Comparison of ENCODE assay signal across 25 cellular contexts in the genomic region with DNA sequence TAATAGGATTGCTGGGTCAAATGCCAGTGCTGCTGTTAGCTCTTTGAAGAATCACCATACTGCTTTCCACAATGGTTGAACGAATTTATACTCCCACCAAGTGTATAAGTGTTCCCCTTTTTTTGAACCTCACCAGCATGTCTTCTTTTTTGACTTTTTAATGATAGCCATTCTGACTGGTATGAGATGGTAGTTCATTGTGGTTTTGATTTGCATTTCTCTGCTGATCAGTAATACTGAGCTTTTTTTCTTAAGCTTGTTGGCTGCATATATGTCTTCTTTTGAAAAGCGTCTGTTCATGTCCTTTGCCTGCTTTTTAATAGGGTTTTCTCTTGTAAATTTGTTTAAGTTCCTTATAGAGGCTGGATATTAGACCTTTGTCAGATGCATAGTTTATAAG.
"Had no signal": no experiment of that assay in that cellular context is flagged by ENCODE, and none has a peak within 500 bp of the region (broad histone marks: within the 10 kb centered on the region; RNA-seq: fewer than 3 reads in every experiment).

No MANE protein-coding gene starts in this region.

- DNase-seq: colonic mucosa; dermis blood vessel endothelial cell; effector memory CD4-positive, alpha-beta T cell; foreskin melanocyte; glutamatergic neuron; heart right ventricle; hippocampal formation; left cardiac atrium; left lung; mesenchymal stem cell; mucosa of descending colon; naive thymus-derived CD8-positive, alpha-beta T cell; occipital lobe; ovary; posterior cingulate gyrus; psoas muscle; right cardiac atrium; sigmoid colon; stimulated activated CD4-positive, alpha-beta T cell treated with anti-CD3 and anti-CD28 coated beads, Interleukin-2, amount 100 ng/mL, for 24 hours; stimulated activated CD4-positive, alpha-beta T cell treated with anti-CD3 and anti-CD28 coated beads, Interleukin-4, amount 100 ng/mL, for 24 hours; stimulated activated naive CD8-positive, alpha-beta T cell treated with anti-CD3 and anti-CD28 coated beads, Interleukin-15, Interleukin-2, amounts not matched to agents 100 U/mL and 50 U/mL, for 24 hours; substantia nigra; upper lobe of left lung had no signal

- ATAC-seq: heart right ventricle; left cardiac atrium; left lung; mucosa of descending colon; naive thymus-derived CD8-positive, alpha-beta T cell; psoas muscle; right cardiac atrium; stimulated activated effector memory CD8-positive, alpha-beta T cell treated with anti-CD3 and anti-CD28 coated beads, Interleukin-12 subunit alpha, Interleukin-12 subunit beta, amount 100 ng/mL, for 72 hours; stimulated activated naive CD8-positive, alpha-beta T cell treated with anti-CD3 and anti-CD28 coated beads, Interleukin-15, Interleukin-2, amounts not matched to agents 100 U/mL and 50 U/mL, for 24 hours had no signal

- H3K4me3 Mint-ChIP-seq: mesothelial cell of epicardium; naive thymus-derived CD8-positive, alpha-beta T cell; stimulated activated effector memory CD8-positive, alpha-beta T cell treated with anti-CD3 and anti-CD28 coated beads, Interleukin-12 subunit alpha, Interleukin-12 subunit beta, amount 100 ng/mL, for 72 hours had no signal

- H3K27me3 Mint-ChIP-seq: naive thymus-derived CD8-positive, alpha-beta T cell had no signal

- H3K4me1 Mint-ChIP-seq: mesothelial cell of epicardium had no signal

- H3K27ac Mint-ChIP-seq: mesothelial cell of epicardium; stimulated activated effector memory CD8-positive, alpha-beta T cell treated with anti-CD3 and anti-CD28 coated beads, Interleukin-12 subunit alpha, Interleukin-12 subunit beta, amount 100 ng/mL, for 72 hours had no signal

- H3K9me3 Mint-ChIP-seq: mesothelial cell of epicardium; naive thymus-derived CD8-positive, alpha-beta T cell; stimulated activated effector memory CD8-positive, alpha-beta T cell treated with anti-CD3 and anti-CD28 coated beads, Interleukin-12 subunit alpha, Interleukin-12 subunit beta, amount 100 ng/mL, for 72 hours had no signal
